Comparison of ENCODE assay signal across 8 cellular contexts in the genomic region with DNA sequence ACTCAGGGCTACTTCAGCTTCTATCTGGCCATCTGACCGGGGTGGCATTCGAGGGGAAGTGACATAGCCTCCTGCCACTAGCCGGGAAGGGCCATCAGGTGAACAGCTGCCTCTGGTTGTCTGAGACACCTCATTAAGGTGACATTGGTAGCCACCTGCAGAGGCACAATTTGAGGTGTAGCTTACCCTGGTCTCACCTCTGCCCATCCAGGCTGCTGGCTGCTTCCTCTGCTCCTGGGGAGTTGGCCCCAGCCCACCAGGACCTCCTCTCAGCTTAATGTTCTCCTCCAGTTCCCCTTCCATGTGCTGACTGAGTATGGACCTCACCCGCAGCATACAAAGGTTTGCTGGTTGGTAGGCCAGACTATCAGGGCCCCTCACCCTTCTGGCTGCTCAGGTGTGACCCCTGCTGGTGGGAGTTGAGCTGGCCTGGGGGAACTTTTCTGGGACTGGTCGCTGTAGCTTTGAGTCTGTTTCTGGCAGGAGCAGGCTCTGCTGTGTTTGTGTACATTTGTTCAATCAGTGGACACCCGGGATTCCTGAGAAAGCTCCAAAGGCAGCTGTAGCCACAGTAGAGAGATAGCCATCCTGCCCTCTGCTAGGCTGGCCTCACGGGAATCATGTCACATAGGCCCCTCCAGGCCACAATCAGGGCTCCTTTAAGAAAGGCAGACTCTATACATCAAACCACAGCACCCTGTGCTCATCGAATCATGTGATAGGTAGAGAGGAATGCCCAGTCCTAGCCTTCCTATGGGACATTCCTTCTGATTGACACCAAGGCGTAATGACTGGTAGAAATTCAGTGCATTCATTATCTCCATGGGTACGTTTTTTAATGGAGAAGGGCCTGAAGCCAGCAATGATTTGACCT.
DNase-seq lines count a peak whose midpoint lies in the region; ATAC-seq, FAIRE-seq and TF ChIP-seq lines count a peak whose summit lies in the region.

No MANE protein-coding gene starts in this region.

- DNase-seq in D721Med (ENCODE audit: insufficient read length, low spot score) (no peak), T follicular helper cell (ENCODE audit: low read depth) (peak; percentile 45), amniotic epithelial cell (ENCODE audit: low read depth) (peak; percentile 30), hippocampal formation (lab: John Stamatoyannopoulos, UW) (peak; percentile 8 to 55), GF-D8 (lab: John Stamatoyannopoulos, UW) (no peak), RCC 7860 (ENCODE audit: low spot score) (no peak)
- DNase-seq in stimulated activated CD4-positive, alpha-beta T cell treated with anti-CD3 and anti-CD28 coated beads, Interleukin-12 subunit alpha, Interleukin-12 subunit beta, amount 100 ng/mL, for 24 hours (ENCODE audit: low read depth in 2 of 2): peak; percentile 28 to 70

- TF ChIP-seq CTCF in D721Med (IDR thresholded peaks at IDR 0.05; ENCODE audit: insufficient read depth, missing control alignments): peak; percentile 46

- peak; percentile 54 for ATAC-seq in HG03175 (IDR thresholded peaks at IDR 0.05; ENCODE audit: unreplicated experiment)

- no peak for FAIRE-seq in D721Med (lab: Jason Lieb, UNC)
- FAIRE-seq in RCC 7860 (lab: Jason Lieb, UNC): no peak

Comparison
In these comparisons a context has a peak if more than half of its experiments do, and no peak if none do; other contexts are left out.
1. DNase-seq: peak in T follicular helper cell (single experiment), amniotic epithelial cell (single experiment), hippocampal formation (2 of 2) and stimulated activated CD4-positive, alpha-beta T cell treated with anti-CD3 and anti-CD28 coated beads, Interleukin-12 subunit alpha, Interleukin-12 subunit beta, amount 100 ng/mL, for 24 hours (2 of 2); none in D721Med (single experiment), GF-D8 (single experiment) and RCC 7860 (single experiment).